ENCODE assay signal across 29 cellular contexts in genomic region chr15:71215126-71215894, GRCh38.
"Had no signal": no experiment of that assay in that cellular context is flagged by ENCODE, and none has a peak within 500 bp of the region (broad histone marks: within the 10 kb centered on the region; RNA-seq: fewer than 3 reads in every experiment).

No MANE protein-coding gene starts in this region.

- H3K4me3 ChIP-seq: colonic mucosa, dorsolateral prefrontal cortex, heart left ventricle, left lung, lung, skin epidermis, thyroid gland, upper lobe of right lung had no signal

- H3K36me3 Mint-ChIP-seq: activated CD8-positive, alpha-beta memory T cell treated with anti-CD3 and anti-CD28 coated beads, Interleukin-2, amount 10 ng/mL, durations not matched to agents 7 days and 5 days; activated naive CD8-positive, alpha-beta T cell; stimulated activated effector memory CD8-positive, alpha-beta T cell treated with anti-CD3 and anti-CD28 coated beads, Interleukin-12 subunit alpha, Interleukin-12 subunit beta, amount 100 ng/mL, for 72 hours had no signal

- H3K27me3 ChIP-seq: colonic mucosa, heart left ventricle, thyroid gland, upper lobe of right lung had no signal

- H3K4me1 Mint-ChIP-seq: activated B cell treated with CpG ODN at 0.5 μM for 24 hours; activated CD8-positive, alpha-beta memory T cell treated with anti-CD3 and anti-CD28 coated beads, Interleukin-2, amount 10 ng/mL, durations not matched to agents 7 days and 5 days; stimulated activated effector memory CD8-positive, alpha-beta T cell treated with anti-CD3 and anti-CD28 coated beads, Interleukin-12 subunit alpha, Interleukin-12 subunit beta, amount 100 ng/mL, for 72 hours; stimulated activated naive CD8-positive, alpha-beta T cell treated with anti-CD3 and anti-CD28 coated beads, Interleukin-15, amount 100 ng/mL, for 72 hours had no signal

- H3K9me3 Mint-ChIP-seq: activated B cell treated with CpG ODN at 0.5 μM for 24 hours; activated T-cell treated with anti-CD3 and anti-CD28 coated beads, Interleukin-2, amount 50 U/mL, for 72 hours; nephron; stimulated activated effector memory CD8-positive, alpha-beta T cell treated with anti-CD3 and anti-CD28 coated beads, Interleukin-12 subunit alpha, Interleukin-12 subunit beta, amount 100 ng/mL, for 72 hours; stimulated activated naive CD8-positive, alpha-beta T cell treated with anti-CD3 and anti-CD28 coated beads, Interleukin-15, amount 100 ng/mL, for 72 hours had no signal

- H3K27ac Mint-ChIP-seq: activated B cell treated with CpG ODN at 0.5 μM for 24 hours; activated CD8-positive, alpha-beta memory T cell treated with anti-CD3 and anti-CD28 coated beads, Interleukin-2, amount 10 ng/mL, durations not matched to agents 7 days and 5 days; activated CD8-positive, alpha-beta T cell treated with anti-CD3 and anti-CD28 coated beads, Interleukin-2, amount 10 ng/mL, durations not matched to agents 7 days and 5 days; activated naive CD8-positive, alpha-beta T cell; activated T-cell treated with anti-CD3 and anti-CD28 coated beads, Interleukin-2, amount 50 U/mL, for 72 hours; nephron; stimulated activated effector memory CD8-positive, alpha-beta T cell treated with anti-CD3 and anti-CD28 coated beads, Interleukin-12 subunit alpha, Interleukin-12 subunit beta, amount 100 ng/mL, for 72 hours; stimulated activated naive CD8-positive, alpha-beta T cell treated with anti-CD3 and anti-CD28 coated beads, Interleukin-15, amount 100 ng/mL, for 72 hours had no signal

- DNase-seq: activated B cell treated with CpG ODN at 0.5 μM for 24 hours; activated CD4-positive, alpha-beta T cell treated with anti-CD3 and anti-CD28 coated beads, Interleukin-2, amount 50 U/mL, for 1 hour; activated CD8-positive, alpha-beta memory T cell treated with anti-CD3 and anti-CD28 coated beads, Interleukin-2, amount 10 ng/mL, durations not matched to agents 7 days and 5 days; activated CD8-positive, alpha-beta T cell treated with anti-CD3 and anti-CD28 coated beads, Interleukin-2, amount 10 ng/mL, durations not matched to agents 7 days and 5 days; activated effector memory CD4-positive, alpha-beta T cell treated with Interleukin-2 at 50 U/mL for 16 hours; activated naive CD4-positive, alpha-beta T cell treated with Interleukin-2 at 50 U/mL for 16 hours; activated T-cell treated with anti-CD3 and anti-CD28 coated beads, Interleukin-2, amount 50 U/mL, for 72 hours; anterior cingulate cortex; cerebellar nuclear complex; colonic mucosa; dorsolateral prefrontal cortex; effector memory CD4-positive, alpha-beta T cell; heart left ventricle; hypothalamus; kidney glomerular epithelial cell; nucleus accumbens; stimulated activated CD4-positive, alpha-beta T cell treated with anti-CD3 and anti-CD28 coated beads, Interleukin-4, amount 100 ng/mL, for 24 hours; stimulated activated naive CD8-positive, alpha-beta T cell treated with anti-CD3 and anti-CD28 coated beads, Interleukin-15, amount 100 ng/mL, for 72 hours; substantia nigra; T-helper 2 cell; thyroid gland; upper lobe of right lung had no signal

- H3K4me3 Mint-ChIP-seq: activated B cell treated with CpG ODN at 0.5 μM for 24 hours; activated CD8-positive, alpha-beta memory T cell treated with anti-CD3 and anti-CD28 coated beads, Interleukin-2, amount 10 ng/mL, durations not matched to agents 7 days and 5 days; activated CD8-positive, alpha-beta T cell treated with anti-CD3 and anti-CD28 coated beads, Interleukin-2, amount 10 ng/mL, durations not matched to agents 7 days and 5 days; activated naive CD8-positive, alpha-beta T cell; activated T-cell treated with anti-CD3 and anti-CD28 coated beads, Interleukin-2, amount 50 U/mL, for 72 hours; nephron; stimulated activated effector memory CD8-positive, alpha-beta T cell treated with anti-CD3 and anti-CD28 coated beads, Interleukin-12 subunit alpha, Interleukin-12 subunit beta, amount 100 ng/mL, for 72 hours; stimulated activated naive CD8-positive, alpha-beta T cell treated with anti-CD3 and anti-CD28 coated beads, Interleukin-15, amount 100 ng/mL, for 72 hours had no signal

- H3K27ac ChIP-seq: colonic mucosa, dorsolateral prefrontal cortex, heart left ventricle, left lung, skin epidermis, thyroid gland, upper lobe of right lung had no signal

- ATAC-seq: activated CD8-positive, alpha-beta memory T cell treated with anti-CD3 and anti-CD28 coated beads, Interleukin-2, amount 10 ng/mL, durations not matched to agents 7 days and 5 days; activated CD8-positive, alpha-beta T cell treated with anti-CD3 and anti-CD28 coated beads, Interleukin-2, amount 10 ng/mL, durations not matched to agents 7 days and 5 days; activated T-cell treated with anti-CD3 and anti-CD28 coated beads, Interleukin-2, amount 50 U/mL, for 72 hours; heart left ventricle; left lung; sciatic nerve; stimulated activated effector memory CD8-positive, alpha-beta T cell treated with anti-CD3 and anti-CD28 coated beads, Interleukin-12 subunit alpha, Interleukin-12 subunit beta, amount 100 ng/mL, for 72 hours; stimulated activated naive CD8-positive, alpha-beta T cell treated with anti-CD3 and anti-CD28 coated beads, Interleukin-15, amount 100 ng/mL, for 72 hours; upper lobe of right lung had no signal

- H3K27me3 Mint-ChIP-seq: activated CD8-positive, alpha-beta memory T cell treated with anti-CD3 and anti-CD28 coated beads, Interleukin-2, amount 10 ng/mL, durations not matched to agents 7 days and 5 days had no signal

- H3K9me3 ChIP-seq: colonic mucosa, heart left ventricle, left lung, thyroid gland, upper lobe of right lung had no signal

- H3K4me1 ChIP-seq: colonic mucosa had no signal

- H3K36me3 ChIP-seq: colonic mucosa, left lung, thyroid gland, upper lobe of right lung had no signal
